7 cellular contexts compared by ENCODE assay signal in genomic region chr12:12007001-12007712, GRCh38.
A peak's percentile ranks its signal among the peaks of the same experiment; 100 is the strongest.
DNase-seq lines count a peak whose midpoint lies in the region; ATAC-seq lines count a peak whose summit lies in the region.

No MANE protein-coding gene starts in this region.

- ATAC-seq in HG03442 (IDR thresholded peaks at IDR 0.05; ENCODE audit: unreplicated experiment) (peak; percentile 26), GM18519 (IDR thresholded peaks at IDR 0.05; ENCODE audit: low FRiP score, unreplicated experiment) (no peak), GM18858 (IDR thresholded peaks at IDR 0.05; ENCODE audit: unreplicated experiment) (no peak)
- peak; percentile 81 for ATAC-seq in stimulated activated effector memory CD8-positive, alpha-beta T cell treated with anti-CD3 and anti-CD28 coated beads, Interleukin-12 subunit alpha, Interleukin-12 subunit beta, amount 100 ng/mL, for 72 hours

- H3K4me1 Mint-ChIP-seq in stimulated activated effector memory CD8-positive, alpha-beta T cell treated with anti-CD3 and anti-CD28 coated beads, Interleukin-12 subunit alpha, Interleukin-12 subunit beta, amount 100 ng/mL, for 72 hours, result peaks cover 71% of the 10 kb centered on the region

- peak; percentile 84 to 90 for DNase-seq in activated CD4-positive, alpha-beta T cell treated with anti-CD3 and anti-CD28 coated beads, Interleukin-2, amount 50 U/mL, for 48 hours
- DNase-seq in effector CD4-positive, alpha-beta T cell, result peak; percentile 35
- DNase-seq in stimulated activated effector memory CD8-positive, alpha-beta T cell treated with anti-CD3 and anti-CD28 coated beads, Interleukin-12 subunit alpha, Interleukin-12 subunit beta, amount 100 ng/mL, for 72 hours (ENCODE audit: low spot score in 2 of 2), result peak; percentile 69 to 94
- DNase-seq in cerebellar cortex (ENCODE audit: low spot score), result no peak

- peak overlapping the region; percentile 99 for H3K27ac Mint-ChIP-seq in stimulated activated effector memory CD8-positive, alpha-beta T cell treated with anti-CD3 and anti-CD28 coated beads, Interleukin-12 subunit alpha, Interleukin-12 subunit beta, amount 100 ng/mL, for 72 hours

- H3K36me3 Mint-ChIP-seq in stimulated activated effector memory CD8-positive, alpha-beta T cell treated with anti-CD3 and anti-CD28 coated beads, Interleukin-12 subunit alpha, Interleukin-12 subunit beta, amount 100 ng/mL, for 72 hours, result peaks cover 58% of the 10 kb centered on the region

- peaks cover 3% of the 10 kb centered on the region for H3K9me3 Mint-ChIP-seq in stimulated activated effector memory CD8-positive, alpha-beta T cell treated with anti-CD3 and anti-CD28 coated beads, Interleukin-12 subunit alpha, Interleukin-12 subunit beta, amount 100 ng/mL, for 72 hours

- peak overlapping the region; percentile 72 for H3K4me3 Mint-ChIP-seq in stimulated activated effector memory CD8-positive, alpha-beta T cell treated with anti-CD3 and anti-CD28 coated beads, Interleukin-12 subunit alpha, Interleukin-12 subunit beta, amount 100 ng/mL, for 72 hours

Comparison
In these comparisons a context has a peak if more than half of its experiments do, and no peak if none do; other contexts are left out.
1. ATAC-seq: peak in HG03442 (single experiment) and stimulated activated effector memory CD8-positive, alpha-beta T cell treated with anti-CD3 and anti-CD28 coated beads, Interleukin-12 subunit alpha, Interleukin-12 subunit beta, amount 100 ng/mL, for 72 hours (single experiment); none in GM18519 (single experiment) and GM18858 (single experiment).